In the genomic region with DNA sequence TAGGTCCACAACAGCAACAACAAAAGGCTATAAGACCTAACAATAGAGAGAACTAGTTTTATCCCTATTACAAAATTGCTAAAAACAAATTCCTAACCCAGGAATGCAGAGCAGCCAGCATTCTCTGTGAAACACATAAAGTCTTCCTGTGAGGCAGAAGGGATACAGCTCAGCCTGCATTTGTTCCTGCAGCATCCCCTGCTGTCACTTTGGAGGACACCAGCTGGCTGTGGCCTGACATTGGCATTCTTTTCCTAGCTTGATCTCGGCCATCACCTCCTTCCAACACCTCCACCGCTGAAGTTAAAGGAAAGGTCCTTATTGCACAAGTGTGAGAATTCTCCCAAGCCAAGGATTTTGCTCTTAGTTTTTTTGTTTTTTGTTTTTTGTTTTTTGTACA, we compare ENCODE assay signal across 9 cellular contexts.
A peak's percentile ranks its signal among the peaks of the same experiment; 100 is the strongest.
DNase-seq lines count a peak whose midpoint lies in the region; ATAC-seq and TF ChIP-seq lines count a peak whose summit lies in the region.
"Had no signal": no experiment of that assay in that cellular context is flagged by ENCODE, and none has a peak within 500 bp of the region (broad histone marks: within the 10 kb centered on the region; RNA-seq: fewer than 3 reads in every experiment).

No MANE protein-coding gene starts in this region.

- H3K4me1 ChIP-seq in Panc1 (ENCODE audit: control insufficient read depth, insufficient read depth, low read length): no peaks in the 10 kb centered on the region
- H3K4me1 ChIP-seq in foreskin keratinocyte: no peaks in the 10 kb centered on the region

- DNase-seq in NCI-H146 (lab: John Stamatoyannopoulos, UW): peak; percentile 13
- no peak for DNase-seq in NCI-H146 treated with DMSO at 0.1 percent for 48 hours (lab: John Stamatoyannopoulos, UW; ENCODE audit: unreplicated experiment)
- DNase-seq in Panc1 (ENCODE audit: low read depth, low spot score): no peak
- no peak for DNase-seq in foreskin keratinocyte
- no peak for DNase-seq in progenitor cell of endocrine pancreas (ENCODE audit: low spot score, unreplicated experiment)
- no peak for DNase-seq in stimulated activated naive B cell treated with anti-CD40 and anti-IgM and Interleukin-4, amounts not matched to agents 10 μg/mL and 1 μg/mL and 100 μg/mL, for 72 hours
- no peak for DNase-seq in CD1c-positive myeloid dendritic cell (ENCODE audit: extremely low spot score)
- DNase-seq: SIG-M5 had no signal

- TF ChIP-seq CTCF in Panc1 (IDR thresholded peaks at IDR 0.05) (peak; percentile 29), foreskin keratinocyte (conservative IDR thresholded peaks at IDR 0.05) (peak; percentile 18), progenitor cell of endocrine pancreas (IDR thresholded peaks at IDR 0.05; ENCODE audit: unreplicated experiment) (peak; percentile 44)

- H3K36me3 ChIP-seq in Panc1 (ENCODE audit: control insufficient read depth, insufficient read depth, low read length): no peaks in the 10 kb centered on the region

- CTCF ChIA-PET in Panc1 (lab: Charles Lee): interaction anchor here (0.7 kb wide), 1 partner anchor 302 kb away, joined by 3 read pairs; no protein-coding TSS in a partner anchor

- H3K4me3 Mint-ChIP-seq in progenitor cell of endocrine pancreas (ENCODE audit: low read depth): no peak overlapping the region
- no peak overlapping the region for H3K4me3 Mint-ChIP-seq in stimulated activated naive B cell treated with anti-CD40 and anti-IgM and Interleukin-4, amounts not matched to agents 10 μg/mL and 1 μg/mL and 100 μg/mL, for 72 hours

- no peaks in the 10 kb centered on the region for H3K36me3 Mint-ChIP-seq in progenitor cell of endocrine pancreas (ENCODE audit: insufficient read depth)
- no peaks in the 10 kb centered on the region for H3K36me3 Mint-ChIP-seq in stimulated activated naive B cell treated with anti-CD40 and anti-IgM and Interleukin-4, amounts not matched to agents 10 μg/mL and 1 μg/mL and 100 μg/mL, for 72 hours

- H3K4me3 ChIP-seq in Panc1 (ENCODE audit: low read depth in 2 of 2, low read length in 2 of 2): no peak overlapping the region

- H3K27ac Mint-ChIP-seq in progenitor cell of endocrine pancreas: no peak overlapping the region
- no peak overlapping the region for H3K27ac Mint-ChIP-seq in stimulated activated naive B cell treated with anti-CD40 and anti-IgM and Interleukin-4, amounts not matched to agents 10 μg/mL and 1 μg/mL and 100 μg/mL, for 72 hours

- no peaks in the 10 kb centered on the region for H3K9me3 ChIP-seq in Panc1 (ENCODE audit: control insufficient read depth, insufficient read depth, low read depth, low read length)

- H3K27me3 Mint-ChIP-seq in progenitor cell of endocrine pancreas: peaks cover 4% of the 10 kb centered on the region
- peaks cover 6 to 20% of the 10 kb centered on the region in 2 donors for H3K27me3 Mint-ChIP-seq in stimulated activated naive B cell treated with anti-CD40 and anti-IgM and Interleukin-4, amounts not matched to agents 10 μg/mL and 1 μg/mL and 100 μg/mL, for 72 hours

- in situ Hi-C loops in Panc1 (cut with HindIII; ENCODE audit: low pct_unique_long_range_greater_than_20kb, low sequenced_read_pairs): no loop called here

- POLR2A ChIA-PET in Panc1 (lab: Charles Lee): no interaction called here

- BruUV-seq in Panc1 (replicated peaks; lab: Mats Ljungman, UMichigan): no TSS peak

- H3K27me3 ChIP-seq in Panc1 (ENCODE audit: control insufficient read depth, insufficient read depth, low read length): no peaks in the 10 kb centered on the region
- peaks cover 8% of the 10 kb centered on the region for H3K27me3 ChIP-seq in foreskin keratinocyte

- H3K9me3 Mint-ChIP-seq in progenitor cell of endocrine pancreas (ENCODE audit: low read depth): no peaks in the 10 kb centered on the region
- no peaks in the 10 kb centered on the region for H3K9me3 Mint-ChIP-seq in stimulated activated naive B cell treated with anti-CD40 and anti-IgM and Interleukin-4, amounts not matched to agents 10 μg/mL and 1 μg/mL and 100 μg/mL, for 72 hours

- ATAC-seq in Panc1 (no peak), foreskin keratinocyte (no peak), GM21381 (IDR thresholded peaks at IDR 0.05; ENCODE audit: unreplicated experiment) (no peak)
- no peak for ATAC-seq in stimulated activated naive B cell treated with anti-CD40 and anti-IgM and Interleukin-4, amounts not matched to agents 10 μg/mL and 1 μg/mL and 100 μg/mL, for 72 hours (replicated peaks)

- H3K4me1 Mint-ChIP-seq in progenitor cell of endocrine pancreas (ENCODE audit: low read depth): peaks cover 13% of the 10 kb centered on the region
- H3K4me1 Mint-ChIP-seq in stimulated activated naive B cell treated with anti-CD40 and anti-IgM and Interleukin-4, amounts not matched to agents 10 μg/mL and 1 μg/mL and 100 μg/mL, for 72 hours: peaks cover 4 to 6% of the 10 kb centered on the region in 2 donors

- intact Hi-C loops in Panc1 (cut with micrococcal nuclease; ENCODE audit: unreplicated experiment): no loop called here

- H3K27ac ChIP-seq in Panc1 (ENCODE audit: low read length) (no peak overlapping the region), foreskin keratinocyte (no peak overlapping the region)
